ENCODE assay signal across 1 cellular context in genomic region chr22:37679670-37680069, GRCh38.
TF ChIP-seq lines count a peak whose summit lies in the region.

No MANE protein-coding gene starts in this region.

TF ChIP-seq in H1, 55 proteins besides CTCF, POLR2A, EP300 and RAD21:
- TF ChIP-seq TAF1 (IDR thresholded peaks at IDR 0.05; ENCODE audit: low read depth, low read length) (no peak), CREB1 (IDR thresholded peaks at IDR 0.05) (no peak), CHD2 (IDR thresholded peaks at IDR 0.05; ENCODE audit: low read length) (no peak), RNF2 (IDR thresholded peaks at IDR 0.05; ENCODE audit: borderline replicate concordance, low read depth, low read length, missing control alignments, poor library complexity, severe bottlenecking) (no peak), SP4 (IDR thresholded peaks at IDR 0.05; ENCODE audit: low read length) (no peak), SP1 (IDR thresholded peaks at IDR 0.05; ENCODE audit: low read depth, low read length) (no peak; the same call in 1 of the 2 replicates), CHD1 (IDR thresholded peaks at IDR 0.05; ENCODE audit: low read depth, low read length) (no peak), RFX5 (IDR thresholded peaks at IDR 0.05; ENCODE audit: borderline replicate concordance, low read depth, low read length) (no peak), EGR1 (IDR thresholded peaks at IDR 0.05; ENCODE audit: borderline replicate concordance, low read depth, low read length) (no peak), GABPA (IDR thresholded peaks at IDR 0.05; ENCODE audit: borderline replicate concordance, insufficient read depth, low read length) (no peak), BCL11A (IDR thresholded peaks at IDR 0.05; ENCODE audit: low read depth in 2 of 2, low read length in 2 of 2) (no peak), KDM5A (IDR thresholded peaks at IDR 0.05; ENCODE audit: low read length) (no peak), ZNF274 (IDR thresholded peaks at IDR 0.05; ENCODE audit: borderline replicate concordance, extremely low read depth, low read length) (no peak), GTF2F1 (IDR thresholded peaks at IDR 0.05; ENCODE audit: borderline replicate concordance, low read depth, low read length) (no peak), BACH1 (IDR thresholded peaks at IDR 0.05; ENCODE audit: low read length) (no peak), TEAD4 (IDR thresholded peaks at IDR 0.05; ENCODE audit: low read depth, low read length) (no peak), JUN (IDR thresholded peaks at IDR 0.05; ENCODE audit: low read depth, low read length) (no peak)
